19 cellular contexts compared by ENCODE assay signal in genomic region chr7:132476541-132476940, GRCh38.
A peak's percentile ranks its signal among the peaks of the same experiment; 100 is the strongest.
DNase-seq lines count a peak whose midpoint lies in the region; ATAC-seq and TF ChIP-seq lines count a peak whose summit lies in the region.
"Had no signal": no experiment of that assay in that cellular context is flagged by ENCODE, and none has a peak within 500 bp of the region (broad histone marks: within the 10 kb centered on the region; RNA-seq: fewer than 3 reads in every experiment).

No MANE protein-coding gene starts in this region.

- H3K9me3 Mint-ChIP-seq in glutamatergic neuron (ENCODE audit: unreplicated experiment), result peaks cover 10% of the 10 kb centered on the region
- H3K9me3 Mint-ChIP-seq: CD4-positive, alpha-beta memory T cell; HFFc6 had no signal

- no peak overlapping the region for H3K4me2 ChIP-seq in SK-N-SH
- H3K4me2 ChIP-seq: A549 had no signal

- H4K20me1 ChIP-seq in SK-N-SH (ENCODE audit: insufficient read depth), result no peaks in the 10 kb centered on the region

- POLR2A ChIA-PET in SK-N-SH (lab: Yijun Ruan, JAX), result interaction anchor here (0.6 to 1.1 kb wide), 2 partner anchors 41 to 106 kb away, joined by 3 to 5 read pairs; no protein-coding TSS in a partner anchor

- peaks cover 48% of the 10 kb centered on the region for H3K4me1 ChIP-seq in BE2C
- peaks cover 14 to 64% of the 10 kb centered on the region in 2 experiments; a peak in 3 of 4 replicates for H3K4me1 ChIP-seq in SK-N-SH (ENCODE audit: control insufficient read depth in 1 of 2, insufficient read depth in 2 of 2, low read depth in 1 of 2, low read length in 1 of 2)
- H3K4me1 ChIP-seq: A549, HAP-1 had no signal

- H3K9me3 ChIP-seq in BE2C (no peaks in the 10 kb centered on the region), SK-N-SH (no peaks in the 10 kb centered on the region)
- H3K9me3 ChIP-seq: HAP-1 had no signal

- peak; percentile 55 for DNase-seq in BE2C
- peak; percentile 37 for DNase-seq in SK-N-SH
- DNase-seq in glutamatergic neuron, result no peak
- DNase-seq in activated T-cell treated with anti-CD3 and anti-CD28 coated beads for 4 hours, result no peak
- DNase-seq in activated effector memory CD4-positive, alpha-beta T cell treated with anti-CD3 and anti-CD28 coated beads, Interleukin-2, amount 50 U/mL, for 16 hours, result no peak
- DNase-seq: 8988T; ACHN; AML-193; C1 segment of cervical spinal cord; Calu3; CD4-positive, alpha-beta memory T cell; COR-L47; DMS153; DND-41; GOT3; HFFc6 had no signal

- peak in 1 of 2 experiments; percentile 79; a peak in 1 of 4 replicates for TF ChIP-seq EP300 in SK-N-SH (IDR thresholded peaks at IDR 0.05; ENCODE audit: borderline replicate concordance in 1 of 2, low read depth in 1 of 2, low read length in 1 of 2)

- no peaks in the 10 kb centered on the region for H3K79me2 ChIP-seq in SK-N-SH (ENCODE audit: insufficient read depth)

- H3K9ac ChIP-seq in SK-N-SH, result no peak overlapping the region

- peaks cover 5% of the 10 kb centered on the region for H3K36me3 Mint-ChIP-seq in glutamatergic neuron (ENCODE audit: unreplicated experiment)
- H3K36me3 Mint-ChIP-seq: CD4-positive, alpha-beta memory T cell had no signal

- H3K4me3 ChIP-seq in BE2C (ENCODE audit: low read depth, low read length), result peak overlapping the region; percentile 1; the same call in 1 of the 2 replicates
- H3K4me3 ChIP-seq in SK-N-SH (ENCODE audit: low read depth in 2 of 2, low read length in 1 of 2), result no peak overlapping the region
- H3K4me3 ChIP-seq: A549, HAP-1 had no signal

- H3K36me3 ChIP-seq in BE2C (peaks cover 2% of the 10 kb centered on the region; the same call in 1 of the 2 replicates), SK-N-SH (replicated peaks in 1 of 2; ENCODE audit: control insufficient read depth in 1 of 2, insufficient read depth in 2 of 2, low read length in 1 of 2) (no peaks in the 10 kb centered on the region)
- H3K36me3 ChIP-seq: HAP-1 had no signal

- no peak overlapping the region for H2AFZ ChIP-seq in SK-N-SH (ENCODE audit: low read depth)

- H3K27ac ChIP-seq in SK-N-SH (ENCODE audit: low read depth in 2 of 2, low read length in 1 of 2), result peak overlapping the region; percentile 2 to 95; a peak in 3 of 4 replicates
- H3K27ac ChIP-seq: A549 had no signal

- peaks cover 47% of the 10 kb centered on the region for H3K4me1 Mint-ChIP-seq in glutamatergic neuron (ENCODE audit: low read depth, unreplicated experiment)

- peak overlapping the region; percentile 97 for H3K27ac Mint-ChIP-seq in glutamatergic neuron (ENCODE audit: unreplicated experiment)
- H3K27ac Mint-ChIP-seq: CD4-positive, alpha-beta memory T cell; HFFc6 had no signal

- H3K27me3 Mint-ChIP-seq in glutamatergic neuron (ENCODE audit: unreplicated experiment), result peaks cover 18% of the 10 kb centered on the region

- no peak for ATAC-seq in HG03025 (IDR thresholded peaks at IDR 0.05; ENCODE audit: low FRiP score, unreplicated experiment)
- ATAC-seq: A549 had no signal

- TF ChIP-seq CTCF in BE2C (IDR thresholded peaks at IDR 0.05; ENCODE audit: low read depth, low read length), result no peak
- TF ChIP-seq CTCF in SK-N-SH (IDR thresholded peaks at IDR 0.05), result no peak
- TF ChIP-seq CTCF in glutamatergic neuron (IDR thresholded peaks at IDR 0.05; ENCODE audit: partially characterized antibody, unreplicated experiment), result no peak

- CTCF ChIA-PET in SK-N-SH (lab: Yijun Ruan, JAX), result interaction anchor here (0.8 to 3.5 kb wide), 12 partner anchors 10 to 957 kb away, joined by 3 to 26 read pairs (median 6); partner anchors contain the start of gene PLXNA4

- TF ChIP-seq RAD21 in SK-N-SH (IDR thresholded peaks at IDR 0.05; ENCODE audit: low read length), result no peak

- no peaks in the 10 kb centered on the region for H3K9me2 ChIP-seq in SK-N-SH

- WGBS in SK-N-SH (ENCODE audit: low lambda C conversion rate), result 31% methylated on average over 1 of the region's 1 CpG

- H3K27me3 ChIP-seq in BE2C, result no peaks in the 10 kb centered on the region
- H3K27me3 ChIP-seq in SK-N-SH (ENCODE audit: insufficient read depth), result peaks cover 3% of the 10 kb centered on the region; the same call in 1 of the 2 replicates

- H3K4me3 Mint-ChIP-seq in glutamatergic neuron (ENCODE audit: unreplicated experiment), result peak overlapping the region; percentile 68
- H3K4me3 Mint-ChIP-seq: CD4-positive, alpha-beta memory T cell; HFFc6 had no signal

- no peaks in the 10 kb centered on the region for H3F3A ChIP-seq in SK-N-SH (replicated peaks; ENCODE audit: insufficient read depth)

TF ChIP-seq in SK-N-SH, 30 proteins besides CTCF, POLR2A, EP300 and RAD21:
- TF ChIP-seq USF2 (IDR thresholded peaks at IDR 0.05; ENCODE audit: borderline replicate concordance, low read depth, low read length), result no peak
- TF ChIP-seq TEAD4 (IDR thresholded peaks at IDR 0.05; ENCODE audit: borderline replicate concordance, insufficient read depth), result 0 out of 2 replicates have a peak, but pooled peaks have one; percentile 45
- TF ChIP-seq SIN3A (IDR thresholded peaks at IDR 0.05; ENCODE audit: borderline replicate concordance, low read depth, low read length), result no peak
- peak; percentile 79 for TF ChIP-seq RCOR1 (IDR thresholded peaks at IDR 0.05; ENCODE audit: low read length)
- TF ChIP-seq TCF12 (IDR thresholded peaks at IDR 0.05), result 0 out of 2 replicates have a peak, but pooled peaks have one; percentile 5
- no peak for TF ChIP-seq IRF3 (IDR thresholded peaks at IDR 0.05; ENCODE audit: low read depth, low read length)
- no peak for TF ChIP-seq EZH2phosphoT487 (IDR thresholded peaks at IDR 0.05; ENCODE audit: borderline replicate concordance, low read depth)
- no peak for TF ChIP-seq MEF2A (IDR thresholded peaks at IDR 0.05; ENCODE audit: borderline replicate concordance, low read depth)
- TF ChIP-seq CHD2 (IDR thresholded peaks at IDR 0.05; ENCODE audit: low read length, partially characterized antibody), result no peak

Comparison
In these comparisons a context has a peak if more than half of its experiments do, and no peak if none do; other contexts are left out.
1. DNase-seq: peak in BE2C (single experiment) and SK-N-SH (single experiment); none in glutamatergic neuron (single experiment), activated T-cell treated with anti-CD3 and anti-CD28 coated beads for 4 hours (single experiment) and activated effector memory CD4-positive, alpha-beta T cell treated with anti-CD3 and anti-CD28 coated beads, Interleukin-2, amount 50 U/mL, for 16 hours (single experiment).